Comparison of ENCODE assay signal across 23 cellular contexts in genomic region chr9:93413530-93413929, GRCh38.
"Had no signal": no experiment of that assay in that cellular context is flagged by ENCODE, and none has a peak within 500 bp of the region (broad histone marks: within the 10 kb centered on the region; RNA-seq: fewer than 3 reads in every experiment).

No MANE protein-coding gene starts in this region.

- H3K4me3 ChIP-seq: coronary artery, dorsolateral prefrontal cortex, esophagus muscularis mucosa, gastroesophageal sphincter, heart left ventricle, hepatocyte, left lung, lower lobe of right lung, mucosa of descending colon had no signal

- H2AFZ ChIP-seq: hepatocyte had no signal

- FAIRE-seq: colon, endothelial cell of umbilical vein, frontal cortex had no signal

- H3K36me3 ChIP-seq: esophagus muscularis mucosa, gastroesophageal sphincter, heart left ventricle, left lung, lower lobe of right lung had no signal

- DNase-seq: dermis blood vessel endothelial cell; dorsolateral prefrontal cortex; effector CD4-positive, alpha-beta T cell; effector memory CD4-positive, alpha-beta T cell; foreskin keratinocyte; heart left ventricle; hypothalamus; immature natural killer cell; islet precursor cell; left cardiac atrium; left lung; left ventricle myocardium superior; lower lobe of right lung; mesenchymal stem cell; mucosa of descending colon; naive B cell had no signal

- H3K79me2 ChIP-seq: hepatocyte had no signal

- H3K27ac ChIP-seq: coronary artery, dorsolateral prefrontal cortex, esophagus muscularis mucosa, foreskin keratinocyte, gastroesophageal sphincter, heart left ventricle, hepatocyte, left lung, lower lobe of right lung had no signal

- ATAC-seq: foreskin keratinocyte, gastroesophageal sphincter, heart left ventricle, left cardiac atrium, left lung, left ventricle myocardium superior, lower lobe of right lung, mucosa of descending colon had no signal

- H3K9me3 ChIP-seq: lower lobe of right lung had no signal

- H3K4me1 ChIP-seq: esophagus muscularis mucosa, foreskin keratinocyte, gastroesophageal sphincter, heart left ventricle, left lung, lower lobe of right lung had no signal

- H3K27me3 ChIP-seq: dorsolateral prefrontal cortex, esophagus muscularis mucosa, gastroesophageal sphincter, hepatocyte, left lung had no signal

- H3K4me2 ChIP-seq: hepatocyte had no signal
